In the genomic region with DNA sequence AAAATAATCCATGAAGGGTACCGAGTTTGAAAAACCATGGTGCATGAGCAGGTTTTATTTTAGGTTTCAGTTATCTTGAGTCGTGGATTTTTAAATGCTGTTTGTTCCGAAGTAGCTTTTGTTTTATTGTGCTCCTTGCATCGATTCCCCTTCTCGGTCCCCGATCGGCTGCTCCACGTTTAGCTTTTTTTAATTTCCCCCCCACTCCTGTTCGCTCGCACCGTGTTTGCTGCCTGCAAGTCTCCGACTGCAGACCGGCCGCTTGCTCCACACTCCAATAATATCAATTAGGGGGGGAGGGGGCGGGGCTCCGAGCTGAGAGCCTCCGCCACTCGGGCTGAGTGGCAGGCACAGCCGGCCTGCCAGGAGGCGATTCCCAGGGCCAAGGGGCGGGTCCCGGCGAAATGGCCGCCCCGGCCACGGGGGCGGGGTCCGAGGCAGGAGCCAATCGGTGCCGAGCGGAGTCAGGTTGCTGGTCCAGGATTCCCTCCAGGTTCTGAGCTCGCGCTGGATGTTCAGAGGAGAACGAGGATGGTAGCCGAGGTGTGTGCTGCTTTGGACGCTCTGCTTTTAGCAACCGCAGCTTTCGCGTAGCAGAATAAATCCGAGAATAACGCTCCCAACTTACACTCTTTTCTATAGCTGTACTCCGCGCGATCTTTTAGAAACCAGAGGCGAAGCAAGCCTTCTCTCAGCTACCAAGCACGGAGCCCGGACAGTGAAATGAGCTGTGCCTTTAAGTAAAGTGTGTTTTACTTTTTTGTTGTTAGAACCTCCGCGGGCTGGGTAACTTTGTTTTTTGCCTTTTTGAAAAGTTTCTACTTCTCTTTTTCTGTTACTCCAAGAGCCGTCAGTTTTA, we compare ENCODE assay signal across 7 cellular contexts. TPM values are rescaled to one million over a fixed set of nuclear protein-coding genes. Genes with fewer than 3 reads are reported as not detected.
A peak's percentile ranks its signal among the peaks of the same experiment; 100 is the strongest.
DNase-seq lines count a peak whose midpoint lies in the region; ATAC-seq and TF ChIP-seq lines count a peak whose summit lies in the region.

A gene (minus strand): TSS at position 256 of the 859 bp plus-strand sequence. CDS start 218 bp downstream, at position 38.

- peak within 1 kb of the TSS; percentile 90 for H2AFZ ChIP-seq in smooth muscle cell (ENCODE audit: low read depth)

- WGBS in smooth muscle cell (ENCODE audit: low lambda C conversion rate) = 2% methylated on average over 41 of the region's 50 CpGs

- H3K79me2 ChIP-seq in smooth muscle cell (ENCODE audit: low read depth) = peaks cover 19% of the 10 kb centered on the region

- H3K4me2 ChIP-seq in smooth muscle cell = peak within 1 kb of the TSS; percentile 90

- peak within 1 kb of the TSS; percentile 81 for H3K4me3 Mint-ChIP-seq in T-helper 1 cell treated with Interleukin-12 subunit alpha and Interleukin-12 subunit beta and Interleukin-4 antibody, amounts not matched to agents 30 μg/mL and 1 μg/mL, for 36 hours

- no peaks in the 10 kb centered on the region for H3K36me3 ChIP-seq in smooth muscle cell (ENCODE audit: low read depth)

- H3K27ac Mint-ChIP-seq in T-helper 1 cell treated with Interleukin-12 subunit alpha and Interleukin-12 subunit beta and Interleukin-4 antibody, amounts not matched to agents 30 μg/mL and 1 μg/mL, for 36 hours = no peak within 1 kb of the TSS

- H3K4me3 ChIP-seq in dorsolateral prefrontal cortex (peak within 1 kb of the TSS; percentile 53 to 86 (median 73)), smooth muscle cell (peak within 1 kb of the TSS; percentile 58)

- H3K27me3 ChIP-seq in dorsolateral prefrontal cortex (peaks cover 0 to 20% (median 0%) of the 10 kb centered on the region in 45 donors), smooth muscle cell (ENCODE audit: low read depth) (no peaks in the 10 kb centered on the region)

- no peaks in the 10 kb centered on the region for H4K20me1 ChIP-seq in smooth muscle cell (ENCODE audit: low read depth)

- TF ChIP-seq CTCF in dorsolateral prefrontal cortex (IDR thresholded peaks at IDR 0.05 in 54 of 56, conservative IDR thresholded peaks at IDR 0.05 in 2 of 56; ENCODE audit: low read depth in 1 of 56, partially characterized antibody in 56 of 56) = peak in 21 of 56 donors; percentile 1 to 52 (median 26)
- no peak for TF ChIP-seq CTCF in smooth muscle cell (IDR thresholded peaks at IDR 0.05; ENCODE audit: borderline replicate concordance, insufficient read depth, poor library complexity, severe bottlenecking)

- no peaks in the 10 kb centered on the region for H3K9me3 Mint-ChIP-seq in T-helper 1 cell treated with Interleukin-12 subunit alpha and Interleukin-12 subunit beta and Interleukin-4 antibody, amounts not matched to agents 30 μg/mL and 1 μg/mL, for 36 hours

- intact Hi-C loops in dorsolateral prefrontal cortex (cut with DNase I) = loop anchor here (5.0 kb wide), 2 partner anchors 382 to 612 kb away; no protein-coding TSS in a partner anchor

- H3K27ac ChIP-seq in dorsolateral prefrontal cortex (peak within 1 kb of the TSS in 57 of 59 donors; percentile 8 to 90 (median 75)), smooth muscle cell (ENCODE audit: low read depth) (no peak within 1 kb of the TSS)

- peaks cover 14% of the 10 kb centered on the region for H3K4me1 Mint-ChIP-seq in T-helper 1 cell treated with Interleukin-12 subunit alpha and Interleukin-12 subunit beta and Interleukin-4 antibody, amounts not matched to agents 30 μg/mL and 1 μg/mL, for 36 hours (ENCODE audit: low read depth)

- peak within 1 kb of the TSS; percentile 42 for H3K9ac ChIP-seq in smooth muscle cell (ENCODE audit: low read depth)

- peaks cover 5% of the 10 kb centered on the region for H3K4me1 ChIP-seq in smooth muscle cell (ENCODE audit: low read depth)

- no peaks in the 10 kb centered on the region for H3F3A ChIP-seq in smooth muscle cell (ENCODE audit: low read depth)

- no peaks in the 10 kb centered on the region for H3K9me3 ChIP-seq in smooth muscle cell (replicated peaks; ENCODE audit: low read depth)

- H3K27me3 Mint-ChIP-seq in T-helper 1 cell treated with Interleukin-12 subunit alpha and Interleukin-12 subunit beta and Interleukin-4 antibody, amounts not matched to agents 30 μg/mL and 1 μg/mL, for 36 hours (ENCODE audit: low read depth) = peaks cover 59% of the 10 kb centered on the region

- no peaks in the 10 kb centered on the region for H3K36me3 Mint-ChIP-seq in T-helper 1 cell treated with Interleukin-12 subunit alpha and Interleukin-12 subunit beta and Interleukin-4 antibody, amounts not matched to agents 30 μg/mL and 1 μg/mL, for 36 hours (ENCODE audit: low read depth)

- ATAC-seq in GM18502 (IDR thresholded peaks at IDR 0.05; ENCODE audit: poor library complexity, unreplicated experiment) = peak; percentile 96
- peak; percentile 87 for ATAC-seq in HG02623 (IDR thresholded peaks at IDR 0.05; ENCODE audit: unreplicated experiment)

- peak; percentile 91 for DNase-seq in NCI-H1092 (lab: John Stamatoyannopoulos, UW)
- peak; percentile 88 to 99 (median 94) for DNase-seq in dorsolateral prefrontal cortex
- peak; percentile 96 for DNase-seq in kidney tubule cell (ENCODE audit: low spot score)
- DNase-seq in smooth muscle cell (lab: John Stamatoyannopoulos, UW; ENCODE audit: unreplicated experiment) = peak; percentile 91

RNA-seq across cellular contexts. Expression of the gene that starts here (rescaled TPM):
- total RNA-seq in dorsolateral prefrontal cortex (10 to 100 TPM in 117 of 120 experiments, 1 to 10 TPM in 3; 6.1 to 31.4 (median 18.2) TPM), smooth muscle cell (6.2 and 8.2 TPM in 2 replicates)
- polyA plus RNA-seq in smooth muscle cell = 2.0 and 3.8 TPM in 2 replicates
